29 cellular contexts compared by ENCODE assay signal in genomic region chr1:229981736-229982135, GRCh38.
"Had no signal": no experiment of that assay in that cellular context is flagged by ENCODE, and none has a peak within 500 bp of the region (broad histone marks: within the 10 kb centered on the region; RNA-seq: fewer than 3 reads in every experiment).

No MANE protein-coding gene starts in this region.

- H3K27me3 Mint-ChIP-seq: stimulated activated naive B cell treated with anti-CD40 and anti-IgM and Interleukin-4, amounts not matched to agents 10 μg/mL and 1 μg/mL and 100 μg/mL, for 72 hours had no signal

- ATAC-seq: stimulated activated effector memory CD8-positive, alpha-beta T cell treated with anti-CD3 and anti-CD28 coated beads, Interleukin-12 subunit alpha, Interleukin-12 subunit beta, amount 100 ng/mL, for 72 hours; stimulated activated naive B cell treated with anti-CD40 and anti-IgM and Interleukin-4, amounts not matched to agents 10 μg/mL and 1 μg/mL and 100 μg/mL, for 72 hours; stimulated activated naive CD8-positive, alpha-beta T cell treated with anti-CD3 and anti-CD28 coated beads, Interleukin-15, amount 100 ng/mL, for 72 hours; stimulated activated naive CD8-positive, alpha-beta T cell treated with anti-CD3 and anti-CD28 coated beads, Interleukin-15, Interleukin-2, amounts not matched to agents 100 U/mL and 50 U/mL, for 24 hours; upper lobe of right lung had no signal

- H3K4me1 ChIP-seq: stomach, testis, thyroid gland, tibial artery, tibial nerve, upper lobe of left lung, upper lobe of right lung, uterus, vagina had no signal

- H3K27ac Mint-ChIP-seq: stimulated activated effector memory CD8-positive, alpha-beta T cell treated with anti-CD3 and anti-CD28 coated beads, Interleukin-12 subunit alpha, Interleukin-12 subunit beta, amount 100 ng/mL, for 72 hours; stimulated activated memory B cell treated with anti-CD40 and anti-IgM and Interleukin-4, amounts not matched to agents 10 μg/mL and 1 μg/mL and 100 μg/mL, for 72 hours; stimulated activated naive B cell treated with anti-CD40 and anti-IgM and Interleukin-4, amounts not matched to agents 10 μg/mL and 1 μg/mL and 100 μg/mL, for 72 hours; stimulated activated naive CD8-positive, alpha-beta T cell treated with anti-CD3 and anti-CD28 coated beads, Interleukin-15, amount 100 ng/mL, for 72 hours; stimulated activated naive CD8-positive, alpha-beta T cell treated with anti-CD3 and anti-CD28 coated beads, Interleukin-15, Interleukin-2, amounts not matched to agents 100 ng/mL and 50 ng/mL, for 24 hours; type B pancreatic cell had no signal

- H3K4me1 Mint-ChIP-seq: stimulated activated effector memory CD8-positive, alpha-beta T cell treated with anti-CD3 and anti-CD28 coated beads, Interleukin-12 subunit alpha, Interleukin-12 subunit beta, amount 100 ng/mL, for 72 hours; stimulated activated memory B cell treated with anti-CD40 and anti-IgM and Interleukin-4, amounts not matched to agents 10 μg/mL and 1 μg/mL and 100 μg/mL, for 72 hours; stimulated activated naive CD8-positive, alpha-beta T cell treated with anti-CD3 and anti-CD28 coated beads, Interleukin-15, amount 100 ng/mL, for 72 hours had no signal

- H3K4me3 Mint-ChIP-seq: stimulated activated effector memory CD8-positive, alpha-beta T cell treated with anti-CD3 and anti-CD28 coated beads, Interleukin-12 subunit alpha, Interleukin-12 subunit beta, amount 100 ng/mL, for 72 hours; stimulated activated memory B cell treated with anti-CD40 and anti-IgM and Interleukin-4, amounts not matched to agents 10 μg/mL and 1 μg/mL and 100 μg/mL, for 72 hours; stimulated activated naive B cell treated with anti-CD40 and anti-IgM and Interleukin-4, amounts not matched to agents 10 μg/mL and 1 μg/mL and 100 μg/mL, for 72 hours; stimulated activated naive CD8-positive, alpha-beta T cell treated with anti-CD3 and anti-CD28 coated beads, Interleukin-15, amount 100 ng/mL, for 72 hours; stimulated activated naive CD8-positive, alpha-beta T cell treated with anti-CD3 and anti-CD28 coated beads, Interleukin-15, Interleukin-2, amounts not matched to agents 100 ng/mL and 50 ng/mL, for 24 hours; type B pancreatic cell had no signal

- DNase-seq: stimulated activated CD4-positive, alpha-beta T cell treated with anti-CD3 and anti-CD28 coated beads, Interleukin-2, amount 100 ng/mL, for 48 hours; stimulated activated CD4-positive, alpha-beta T cell treated with anti-CD3 and anti-CD28 coated beads, Interleukin-4, amount 100 ng/mL, for 1 hour; stimulated activated CD4-positive, alpha-beta T cell treated with anti-CD3 and anti-CD28 coated beads, Interleukin-4, amount 100 ng/mL, for 24 hours; stimulated activated CD4-positive, alpha-beta T cell treated with anti-CD3 and anti-CD28 coated beads, Interleukin-4, amount 100 ng/mL, for 4 hours; stimulated activated CD8-positive, alpha-beta memory T cell treated with anti-CD3 and anti-CD28 coated beads, Interleukin-4, amount 100 ng/mL, for 48 hours; stimulated activated naive B cell treated with anti-CD40 and anti-IgM and Interleukin-4, amounts not matched to agents 10 μg/mL and 1 μg/mL and 100 μg/mL, for 72 hours; stimulated activated naive CD4-positive, alpha-beta T cell; stimulated activated naive CD4-positive, alpha-beta T cell treated with Interleukin-2 at 50 U/mL for 16 hours; stimulated activated naive CD8-positive, alpha-beta T cell treated with anti-CD3 and anti-CD28 coated beads, Interleukin-15, amount 100 ng/mL, for 72 hours; stimulated activated naive CD8-positive, alpha-beta T cell treated with anti-CD3 and anti-CD28 coated beads, Interleukin-15, Interleukin-2, amounts not matched to agents 100 U/mL and 50 U/mL, for 24 hours; stomach; substantia nigra; testis; thyroid gland; tibial artery; transverse colon; trophoblast cell; upper lobe of left lung; upper lobe of right lung; uterus had no signal

- H3K36me3 Mint-ChIP-seq: stimulated activated effector memory CD8-positive, alpha-beta T cell treated with anti-CD3 and anti-CD28 coated beads, Interleukin-12 subunit alpha, Interleukin-12 subunit beta, amount 100 ng/mL, for 72 hours; stimulated activated memory B cell treated with anti-CD40 and anti-IgM and Interleukin-4, amounts not matched to agents 10 μg/mL and 1 μg/mL and 100 μg/mL, for 72 hours; stimulated activated naive B cell treated with anti-CD40 and anti-IgM and Interleukin-4, amounts not matched to agents 10 μg/mL and 1 μg/mL and 100 μg/mL, for 72 hours; type B pancreatic cell had no signal

- H3K27me3 ChIP-seq: stomach, testis, thyroid gland, tibial artery, tibial nerve, transverse colon, upper lobe of left lung, upper lobe of right lung, uterus, vagina had no signal

- FAIRE-seq: urothelium cell line had no signal

- H3K27ac ChIP-seq: stomach, suprapubic skin, testis, thoracic aorta, thyroid gland, tibial artery, tibial nerve, transverse colon, upper lobe of left lung, upper lobe of right lung, uterus, vagina had no signal

- H3K36me3 ChIP-seq: stomach, suprapubic skin, thoracic aorta, thyroid gland, tibial artery, tibial nerve, transverse colon, upper lobe of left lung, upper lobe of right lung, uterus, vagina had no signal

- H3K4me3 ChIP-seq: stomach, suprapubic skin, testis, thoracic aorta, thyroid gland, tibial artery, tibial nerve, transverse colon, upper lobe of left lung, upper lobe of right lung, uterus, vagina had no signal

- H3K9me3 ChIP-seq: suprapubic skin, testis, thoracic aorta, thyroid gland, upper lobe of right lung, uterus, vagina had no signal

- H3K9me3 Mint-ChIP-seq: stimulated activated effector memory CD8-positive, alpha-beta T cell treated with anti-CD3 and anti-CD28 coated beads, Interleukin-12 subunit alpha, Interleukin-12 subunit beta, amount 100 ng/mL, for 72 hours; stimulated activated naive CD8-positive, alpha-beta T cell treated with anti-CD3 and anti-CD28 coated beads, Interleukin-15, amount 100 ng/mL, for 72 hours had no signal
